Comparison of ENCODE assay signal across 7 cellular contexts in genomic region chr6:166381381-166381732, GRCh38. TPM values are rescaled to one million over a fixed set of nuclear protein-coding genes. Genes with fewer than 3 reads are reported as not detected.
A peak's percentile ranks its signal among the peaks of the same experiment; 100 is the strongest.
DNase-seq lines count a peak whose midpoint lies in the region; TF ChIP-seq lines count a peak whose summit lies in the region.

No MANE protein-coding gene starts in this region.

- no peak overlapping the region for H3K27ac Mint-ChIP-seq in H9

- H3K9me3 ChIP-seq in H9 (ENCODE audit: control insufficient read depth, low read depth, low read length) = no peaks in the 10 kb centered on the region
- no peaks in the 10 kb centered on the region for H3K9me3 ChIP-seq in SJCRH30 (replicated peaks)
- no peaks in the 10 kb centered on the region for H3K9me3 ChIP-seq in skeletal muscle tissue (ENCODE audit: control insufficient read depth in 3 of 3, low read length in 3 of 3)

- no peaks in the 10 kb centered on the region for H3K27me3 ChIP-seq in H9 (ENCODE audit: insufficient read depth, low read length)
- no peaks in the 10 kb centered on the region for H3K27me3 ChIP-seq in SJCRH30
- no peaks in the 10 kb centered on the region for H3K27me3 ChIP-seq in skeletal muscle tissue (ENCODE audit: control insufficient read depth in 3 of 3, insufficient read depth in 3 of 3, low read length in 3 of 3)

- no peak overlapping the region for H2AFZ ChIP-seq in H9 (ENCODE audit: low read length)

- no peak overlapping the region for H3T11ph ChIP-seq in H9 (ENCODE audit: low read length)

- no peak overlapping the region for H3K18ac ChIP-seq in H9 (ENCODE audit: insufficient read length, low read depth, low read length)

- DNase-seq in H9 (no peak), SJCRH30 (no peak), fibroblast of pulmonary artery (ENCODE audit: low read depth) (no peak), NCI-H2196 (lab: John Stamatoyannopoulos, UW; ENCODE audit: unreplicated experiment) (no peak), occipital lobe (lab: John Stamatoyannopoulos, UW) (no peak), NCI-H345 (lab: John Stamatoyannopoulos, UW) (no peak)

- no peak overlapping the region for H2AK5ac ChIP-seq in H9 (ENCODE audit: insufficient read length, low read length)

- H3K9ac ChIP-seq in H9 (ENCODE audit: extremely low read depth, insufficient read length, low read length) = no peak overlapping the region
- H3K9ac ChIP-seq in skeletal muscle tissue (ENCODE audit: low read depth in 1 of 3, low read length in 3 of 3) = peak overlapping the region; percentile 90 to 98 (median 97)

- H4K8ac ChIP-seq in H9 (replicated peaks; ENCODE audit: insufficient read length, low read depth, low read length) = no peak overlapping the region

- H3K56ac ChIP-seq in H9 (ENCODE audit: insufficient read length, low read depth, low read length) = no peak overlapping the region

- no peaks in the 10 kb centered on the region for H3K27me3 Mint-ChIP-seq in H9 (ENCODE audit: low read depth)

- peaks cover 5 to 7% of the 10 kb centered on the region in 2 experiments for H3K4me1 Mint-ChIP-seq in H9

- no peak overlapping the region for H2BK15ac ChIP-seq in H9 (ENCODE audit: low read depth, low read length)

- H2BK5ac ChIP-seq in H9 (ENCODE audit: insufficient read length, low read length) = no peak overlapping the region

- H2BK20ac ChIP-seq in H9 (ENCODE audit: low read depth, low read length, poor library complexity, severe bottlenecking) = no peak overlapping the region

- H3K9me3 Mint-ChIP-seq in H9 = no peaks in the 10 kb centered on the region

- H3K23ac ChIP-seq in H9 (ENCODE audit: insufficient read length, low read depth, low read length) = no peak overlapping the region

- no peak overlapping the region for H4K91ac ChIP-seq in H9 (ENCODE audit: insufficient read length, low read depth, low read length)

- H4K5ac ChIP-seq in H9 (ENCODE audit: insufficient read length, low read depth, low read length) = no peak overlapping the region

- no peaks in the 10 kb centered on the region for H3K79me1 ChIP-seq in H9 (ENCODE audit: insufficient read depth, low read depth, low read length, poor library complexity, severe bottlenecking)

- H3K23me2 ChIP-seq in H9 (ENCODE audit: insufficient read length, low read depth, low read length, poor library complexity, severe bottlenecking) = peaks cover 9% of the 10 kb centered on the region

- H3K4me2 ChIP-seq in H9 (ENCODE audit: insufficient read depth, insufficient read length, low read length) = peak overlapping the region; percentile 57

- H3K36me3 Mint-ChIP-seq in H9 (ENCODE audit: insufficient read depth in 1 of 3, low read depth in 3 of 3) = no peaks in the 10 kb centered on the region

- H2BK120ac ChIP-seq in H9 (ENCODE audit: low read depth, low read length, poor library complexity, severe bottlenecking) = no peak overlapping the region

- H3K27ac ChIP-seq in H9 (ENCODE audit: insufficient read length, low read depth, low read length) (no peak overlapping the region), SJCRH30 (peak overlapping the region; percentile 24; the same call in 1 of the 2 replicates), skeletal muscle tissue (ENCODE audit: low read depth, low read length) (peak overlapping the region; percentile 98)

- H3K36me3 ChIP-seq in SJCRH30 = no peaks in the 10 kb centered on the region
- peaks cover 0 to 2% (median 0%) of the 10 kb centered on the region in 3 donors for H3K36me3 ChIP-seq in skeletal muscle tissue (ENCODE audit: control insufficient read depth in 3 of 3, insufficient read depth in 3 of 3, low read length in 3 of 3)

- H3K4me3 ChIP-seq in SJCRH30 (peak overlapping the region; percentile 79), fibroblast of pulmonary artery (replicated peaks; ENCODE audit: low read depth, low read length) (peak overlapping the region; percentile 78), skeletal muscle tissue (ENCODE audit: low read length in 3 of 3) (peak overlapping the region; percentile 88 to 98 (median 93))

- WGBS in H9 (ENCODE audit: extremely low coverage, insufficient read length, low lambda C conversion rate) = 100% methylated on average over 1 of the region's 6 CpGs

- TF ChIP-seq CTCF in H9 (conservative IDR thresholded peaks at IDR 0.05) = no peak
- TF ChIP-seq CTCF in fibroblast of pulmonary artery (IDR thresholded peaks at IDR 0.05; ENCODE audit: low read length, missing control alignments) = no peak

- H3K4ac ChIP-seq in H9 (ENCODE audit: low read depth, low read length) = no peak overlapping the region

- no peak overlapping the region for H2BK12ac ChIP-seq in H9 (ENCODE audit: insufficient read length, low read depth, low read length)

- H3K4me1 ChIP-seq in H9 (ENCODE audit: insufficient read depth, low read length) (no peaks in the 10 kb centered on the region), SJCRH30 (no peaks in the 10 kb centered on the region), skeletal muscle tissue (ENCODE audit: control insufficient read depth in 3 of 3, insufficient read depth in 3 of 3, low read length in 3 of 3) (peaks cover 8 to 28% (median 12%) of the 10 kb centered on the region in 3 donors)

- no peaks in the 10 kb centered on the region for H3K79me2 ChIP-seq in H9 (ENCODE audit: insufficient read depth, low read length)

- no peaks in the 10 kb centered on the region for H4K20me1 ChIP-seq in H9 (ENCODE audit: control insufficient read depth, insufficient read depth, insufficient read length)

- H3K4me3 Mint-ChIP-seq in H9 = peak overlapping the region; percentile 73 to 82

- H3K14ac ChIP-seq in H9 (ENCODE audit: insufficient read depth, low read length) = no peak overlapping the region

RNA-seq across cellular contexts. Expression of gene MPC1, which starts 1.4 kb away (rescaled TPM):
- 9.7 and 10.0 TPM in 2 replicates for total RNA-seq in H9 (2021)
- total RNA-seq in SJCRH30 (2014; rRNA removed; shearing (Covaris generic)) = 76.0 and 89.2 TPM in 2 replicates
- 88.2 TPM for total RNA-seq in skeletal muscle tissue
- 57.7 TPM for total RNA-seq in occipital lobe

RNA-seq across cellular contexts. Expression of gene SFT2D1, which starts 39.0 kb away (rescaled TPM):
- total RNA-seq in H9 (2021) (39.1 and 40.2 TPM in 2 replicates), skeletal muscle tissue (20.9 TPM), occipital lobe (24.2 TPM)
- 70.1 and 75.8 TPM in 2 replicates for total RNA-seq in SJCRH30 (2014; rRNA removed; shearing (Covaris generic))
